In the genomic region with DNA sequence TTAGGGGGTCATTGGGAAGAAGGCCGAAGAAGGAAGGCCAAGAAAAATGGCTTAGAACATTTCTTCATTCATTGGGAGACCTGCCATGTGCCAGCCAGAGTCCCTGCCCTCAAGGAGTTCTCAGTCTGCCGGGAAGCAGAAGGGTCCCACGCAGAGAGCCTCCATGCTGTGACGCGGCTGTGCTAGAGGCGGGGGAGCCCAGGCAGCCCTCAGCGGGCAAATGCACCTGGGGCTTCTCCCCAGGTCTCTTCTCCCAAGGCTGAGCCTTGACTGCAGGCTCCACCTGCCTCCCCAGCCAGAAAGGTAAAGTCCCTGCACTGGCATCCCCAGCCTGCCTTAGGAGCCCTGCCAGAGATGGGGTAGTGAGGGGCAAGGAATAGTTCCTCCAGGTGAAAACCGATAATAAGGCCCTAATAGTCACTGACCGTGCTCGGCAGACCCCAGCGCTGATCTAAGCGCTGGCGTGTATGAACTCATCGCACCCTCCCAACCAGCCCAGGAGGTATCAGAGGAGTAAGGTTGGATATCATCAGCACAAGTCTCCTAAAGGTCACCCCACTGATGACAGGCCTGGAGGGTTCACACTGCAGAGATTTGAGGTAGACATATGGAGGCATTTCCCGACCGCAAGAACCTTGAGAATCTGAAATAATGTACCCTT, we compare ENCODE assay signal across 8 cellular contexts. TPM values are rescaled to one million over a fixed set of nuclear protein-coding genes. Genes with fewer than 3 reads are reported as not detected.
A peak's percentile ranks its signal among the peaks of the same experiment; 100 is the strongest.
DNase-seq lines count a peak whose midpoint lies in the region; ATAC-seq, FAIRE-seq and TF ChIP-seq lines count a peak whose summit lies in the region.

No MANE protein-coding gene starts in this region.

- peak overlapping the region; percentile 87 for H3K4me2 ChIP-seq in hepatocyte

- 84% methylated on average over 16 of the region's 16 CpGs for WGBS in hepatocyte (ENCODE audit: low lambda C conversion rate, missing lambda C conversion rate)
- WGBS in small intestine, 3 donors = 45 to 47% (median 46%) methylated on average over 16 of the region's 16 CpGs

- no peaks in the 10 kb centered on the region for H4K20me1 ChIP-seq in hepatocyte (ENCODE audit: insufficient read depth, poor library complexity, severe bottlenecking)

- no peak for TF ChIP-seq CTCF in hepatocyte (IDR thresholded peaks at IDR 0.05; ENCODE audit: poor library complexity)

- no peak for DNase-seq in HAP-1 (ENCODE audit: low spot score in 2 of 2)
- no peak for DNase-seq in activated T-cell treated with anti-CD3 and anti-CD28 coated beads, Interleukin-2, amount 50 U/mL, for 72 hours
- no peak for DNase-seq in hepatocyte (ENCODE audit: low spot score)
- no peak for DNase-seq in small intestine
- DNase-seq in NOMO-1 (lab: John Stamatoyannopoulos, UW; ENCODE audit: unreplicated experiment in 2 of 2) = no peak
- no peak for DNase-seq in cerebellar cortex (ENCODE audit: low spot score)
- no peak for DNase-seq in Kasumi-1 (lab: John Stamatoyannopoulos, UW)

- no peak for FAIRE-seq in small intestine (lab: Jason Lieb, UNC)

- H3K4me1 ChIP-seq in HAP-1 (peaks cover 14% of the 10 kb centered on the region), hepatocyte (ENCODE audit: insufficient read depth) (peaks cover 6% of the 10 kb centered on the region), small intestine (ENCODE audit: control insufficient read depth in 2 of 2, insufficient read depth in 1 of 2, low read depth in 1 of 2, low read length in 1 of 2) (peaks cover 3 to 10% of the 10 kb centered on the region in 2 donors)

- no peaks in the 10 kb centered on the region for H3K9me3 Mint-ChIP-seq in activated T-cell treated with anti-CD3 and anti-CD28 coated beads, Interleukin-2, amount 50 U/mL, for 72 hours

- H3K27ac ChIP-seq in hepatocyte (peak overlapping the region; percentile 94), small intestine (ENCODE audit: low read depth in 1 of 2, low read length in 1 of 2) (peak overlapping the region; percentile 94 to 96)

- H3K36me3 ChIP-seq in HAP-1 (replicated peaks) = no peaks in the 10 kb centered on the region; the same call in 1 of the 2 replicates
- no peaks in the 10 kb centered on the region for H3K36me3 ChIP-seq in hepatocyte (replicated peaks; ENCODE audit: insufficient read depth, low read depth)
- H3K36me3 ChIP-seq in small intestine (ENCODE audit: control insufficient read depth in 2 of 2, insufficient read depth in 2 of 2, low read length in 2 of 2) = no peaks in the 10 kb centered on the region

- H3K27ac Mint-ChIP-seq in activated T-cell treated with anti-CD3 and anti-CD28 coated beads, Interleukin-2, amount 50 U/mL, for 72 hours = no peak overlapping the region

- H3K79me2 ChIP-seq in hepatocyte = peaks cover 5% of the 10 kb centered on the region

- H3K4me1 Mint-ChIP-seq in activated T-cell treated with anti-CD3 and anti-CD28 coated beads, Interleukin-2, amount 50 U/mL, for 72 hours (ENCODE audit: low read depth) = peaks cover 20% of the 10 kb centered on the region

- H2AFZ ChIP-seq in hepatocyte = peak overlapping the region; percentile 82

- H3K4me3 ChIP-seq in HAP-1 (peak overlapping the region; percentile 58), hepatocyte (peak overlapping the region; percentile 54), small intestine (ENCODE audit: low read depth in 1 of 2, low read length in 2 of 2) (peak overlapping the region in 1 of 2 donors; percentile 67)

- H3K36me3 Mint-ChIP-seq in activated T-cell treated with anti-CD3 and anti-CD28 coated beads, Interleukin-2, amount 50 U/mL, for 72 hours (ENCODE audit: insufficient read depth in 2 of 2) = no peaks in the 10 kb centered on the region

- H3K4me3 Mint-ChIP-seq in activated T-cell treated with anti-CD3 and anti-CD28 coated beads, Interleukin-2, amount 50 U/mL, for 72 hours = peak overlapping the region; percentile 84 to 89

- in situ Hi-C loops in HAP-1 (cut with MboI; ENCODE audit: low sequenced_read_pairs) = no loop called here

- H3K27me3 Mint-ChIP-seq in activated T-cell treated with anti-CD3 and anti-CD28 coated beads, Interleukin-2, amount 50 U/mL, for 72 hours (ENCODE audit: low read depth) = peaks cover 6% of the 10 kb centered on the region

- H3K9me3 ChIP-seq in HAP-1 (no peaks in the 10 kb centered on the region), hepatocyte (ENCODE audit: low read depth) (no peaks in the 10 kb centered on the region), small intestine (ENCODE audit: control insufficient read depth, low read depth) (no peaks in the 10 kb centered on the region)

- no peaks in the 10 kb centered on the region for H3K9me2 ChIP-seq in hepatocyte (replicated peaks; ENCODE audit: insufficient read depth)

- H3K27me3 ChIP-seq in HAP-1 (ENCODE audit: low read depth) (no peaks in the 10 kb centered on the region), hepatocyte (no peaks in the 10 kb centered on the region), small intestine (ENCODE audit: control insufficient read depth in 2 of 2, insufficient read depth in 2 of 2, low read length in 2 of 2) (no peaks in the 10 kb centered on the region)

- peak; percentile 14 to 17 for ATAC-seq in activated T-cell treated with anti-CD3 and anti-CD28 coated beads, Interleukin-2, amount 50 U/mL, for 72 hours (replicated peaks in 1 of 2)
- ATAC-seq in GM19023 (IDR thresholded peaks at IDR 0.05; ENCODE audit: unreplicated experiment) = no peak

RNA-seq across cellular contexts. Expression of a gene that starts 6.0 kb away (rescaled TPM):
- total RNA-seq in activated T-cell treated with anti-CD3 and anti-CD28 coated beads, Interleukin-2, amount 50 U/mL, for 72 hours = under 1 TPM; 0.56 to 0.72 TPM
- 12.8 and 16.4 TPM in 2 replicates for total RNA-seq in hepatocyte
- polyA plus RNA-seq in hepatocyte (14.6 and 17.0 TPM in 2 replicates), small intestine (10 to 100 TPM; 25.4 to 39.6 (median 28.9) TPM)

RNA-seq across cellular contexts. Expression of a gene that starts 8.9 kb away (rescaled TPM):
- 1 to 10 TPM; 7.3 to 7.4 TPM for total RNA-seq in activated T-cell treated with anti-CD3 and anti-CD28 coated beads, Interleukin-2, amount 50 U/mL, for 72 hours
- 13.2 and 15.3 TPM in 2 replicates for total RNA-seq in hepatocyte
- polyA plus RNA-seq in hepatocyte (43.4 and 55.5 TPM in 2 replicates), small intestine (10 to 100 TPM; 37.1 to 60.4 (median 44.0) TPM)

RNA-seq across cellular contexts. Expression of a gene that starts 31.0 kb away (rescaled TPM):
- total RNA-seq in activated T-cell treated with anti-CD3 and anti-CD28 coated beads, Interleukin-2, amount 50 U/mL, for 72 hours = 10 to 100 TPM; 39.1 to 50.6 TPM
- 39.3 and 49.5 TPM in 2 replicates for total RNA-seq in hepatocyte
- polyA plus RNA-seq in hepatocyte (29.8 and 39.3 TPM in 2 replicates), small intestine (10 to 100 TPM; 42.7 to 73.0 (median 48.8) TPM)

RNA-seq across cellular contexts. Expression of a gene that starts 45.8 kb away (rescaled TPM):
- total RNA-seq in activated T-cell treated with anti-CD3 and anti-CD28 coated beads, Interleukin-2, amount 50 U/mL, for 72 hours = not detected
- 0.43 and 0.60 TPM in 2 replicates for total RNA-seq in hepatocyte
- not detected in 2 replicates for polyA plus RNA-seq in hepatocyte
- polyA plus RNA-seq in small intestine = 10 to 100 TPM in 2 of 3 donors, 1 to 10 TPM in 1; 6.4 to 35.7 (median 31.8) TPM

RNA-seq across cellular contexts. Expression of a gene that starts 57.4 kb away (rescaled TPM):
- not detected for total RNA-seq in activated T-cell treated with anti-CD3 and anti-CD28 coated beads, Interleukin-2, amount 50 U/mL, for 72 hours
- 0.16 and 1.1 TPM in 2 replicates for total RNA-seq in hepatocyte
- 0.19 TPM in 1 of 2 replicates, not detected in the other for polyA plus RNA-seq in hepatocyte
- under 1 TPM; 0.22 to 0.54 (median 0.39) TPM for polyA plus RNA-seq in small intestine
